In the genomic region with DNA sequence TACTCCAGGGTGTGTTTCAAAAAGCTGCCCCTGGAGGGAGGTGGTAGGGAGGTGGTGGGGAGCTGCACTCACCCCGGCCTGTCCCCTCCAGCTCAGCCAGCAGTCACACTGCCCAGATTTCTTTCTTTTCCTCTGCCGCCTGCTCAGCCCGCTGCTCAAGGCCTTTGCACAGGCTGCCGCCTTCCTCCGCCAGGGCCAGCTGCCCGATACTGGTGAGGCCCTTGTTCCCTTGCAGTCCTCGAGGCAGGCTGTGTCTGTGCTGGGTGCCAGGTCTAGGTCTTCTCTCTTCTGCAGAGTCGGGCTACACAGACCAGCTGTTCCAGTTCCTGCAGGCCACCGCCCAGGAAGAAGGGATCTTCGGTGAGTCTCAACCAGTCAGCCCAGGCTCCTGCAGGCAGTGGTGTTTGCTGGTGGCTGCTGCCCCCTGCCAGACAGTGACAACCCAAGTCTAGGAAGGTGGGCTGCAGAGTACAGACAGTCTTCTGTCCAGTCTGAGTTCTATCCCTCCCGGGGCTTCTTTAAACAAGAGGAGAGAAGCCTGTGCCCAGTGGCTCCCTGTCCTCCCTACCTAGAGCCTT, we compare ENCODE assay signal across 8 cellular contexts. TPM values are rescaled to one million over a fixed set of nuclear protein-coding genes. Genes with fewer than 3 reads are reported as not detected.
DNase-seq lines count a peak whose midpoint lies in the region; ATAC-seq and TF ChIP-seq lines count a peak whose summit lies in the region.
"Not testable (repeated sequence)": the region's sequence is repeated elsewhere in the genome, so short reads cannot be mapped to it uniquely, and the experiment has no call there.

No MANE protein-coding gene starts in this region.

- H3K27ac ChIP-seq in CD4-positive, alpha-beta T cell (ENCODE audit: low read depth, low read length); HCT116 (ENCODE audit: low read depth, low read length); SK-N-SH (ENCODE audit: low read depth in 2 of 2, low read length in 1 of 2); right lobe of liver: not testable (repeated sequence)

- RAD21 ChIA-PET in HCT116 (lab: Charles Lee; ENCODE audit: low non-redundant PET in 1 of 2, low total read pairs in 2 of 2, uncharacterized antibody in 2 of 2, unreplicated experiment in 2 of 2) = not testable (repeated sequence)

- not testable (repeated sequence) for H3K36me3 ChIP-seq in HCT116 (ENCODE audit: control insufficient read depth in 1 of 2, insufficient read depth in 2 of 2, low read length in 2 of 2); SK-N-SH (replicated peaks in 1 of 2; ENCODE audit: control insufficient read depth in 1 of 2, insufficient read depth in 2 of 2, low read length in 1 of 2); right lobe of liver

- not testable (repeated sequence) for H3K36me3 Mint-ChIP-seq in CD4-positive, alpha-beta T cell (ENCODE audit: low read depth); activated naive CD4-positive, alpha-beta T cell treated with anti-CD3 and anti-CD28 coated beads, Interleukin-2, amount 10 ng/mL, durations not matched to agents 7 days and 5 days; type B pancreatic cell

- not testable (repeated sequence) for H3K4me1 ChIP-seq in HCT116 (ENCODE audit: control insufficient read depth in 1 of 2, insufficient read depth in 2 of 2, low read length in 2 of 2); SK-N-SH (ENCODE audit: control insufficient read depth in 1 of 2, insufficient read depth in 2 of 2, low read depth in 1 of 2, low read length in 1 of 2); right lobe of liver

- H3K4me3 Mint-ChIP-seq in CD4-positive, alpha-beta T cell; activated naive CD4-positive, alpha-beta T cell treated with anti-CD3 and anti-CD28 coated beads, Interleukin-2, amount 10 ng/mL, durations not matched to agents 7 days and 5 days; type B pancreatic cell: not testable (repeated sequence)

- DNase-seq in CD4-positive, alpha-beta T cell; HCT116 (ENCODE audit: low read depth, low spot score); left cardiac atrium; right lobe of liver; type B pancreatic cell (ENCODE audit: extremely low spot score, unreplicated experiment): not testable (repeated sequence)
- DNase-seq in NCI-H524 treated with DMSO at 0.1 percent for 48 hours (lab: John Stamatoyannopoulos, UW) = peak; percentile 6
- peak; percentile 17 for DNase-seq in SK-N-SH
- peak; percentile 33 for DNase-seq in activated naive CD4-positive, alpha-beta T cell treated with anti-CD3 and anti-CD28 coated beads, Interleukin-2, amount 10 ng/mL, durations not matched to agents 7 days and 5 days

- H3K9me2 ChIP-seq in HCT116 (ENCODE audit: insufficient read depth); SK-N-SH: not testable (repeated sequence)

- CTCF ChIA-PET in CD4-positive, alpha-beta T cell (lab: Charles Lee); HCT116 (lab: Charles Lee); SK-N-SH (lab: Yijun Ruan, JAX); activated naive CD4-positive, alpha-beta T cell treated with anti-CD3 and anti-CD28 coated beads, Interleukin-2, amount 10 ng/mL, durations not matched to agents 7 days and 5 days (lab: Charles Lee): not testable (repeated sequence)

- TF ChIP-seq EP300 in SK-N-SH (IDR thresholded peaks at IDR 0.05; ENCODE audit: borderline replicate concordance in 1 of 2, low read depth in 1 of 2, low read length in 1 of 2) = not testable (repeated sequence)

- TF ChIP-seq POLR2A in HCT116 (IDR thresholded peaks at IDR 0.05; ENCODE audit: borderline replicate concordance, extremely low read depth, insufficient read depth, insufficient read length); right lobe of liver (IDR thresholded peaks at IDR 0.05): not testable (repeated sequence)

- H3K4me3 ChIP-seq in HCT116 (replicated peaks in 1 of 2; ENCODE audit: low read depth in 1 of 2, low read length in 2 of 2); SK-N-SH (ENCODE audit: low read depth in 2 of 2, low read length in 1 of 2); right lobe of liver: not testable (repeated sequence)

- H3K9me3 ChIP-seq in CD4-positive, alpha-beta T cell (ENCODE audit: control insufficient read depth, low read length); HCT116 (ENCODE audit: control insufficient read depth in 1 of 2, insufficient read depth in 1 of 2, low read depth in 1 of 2, low read length in 2 of 2); SK-N-SH; right lobe of liver: not testable (repeated sequence)

- TF ChIP-seq RAD21 in HCT116 (IDR thresholded peaks at IDR 0.05; ENCODE audit: low read depth) = 0 out of 2 replicates have a peak, but pooled peaks have one; percentile 11
- peak; percentile 35 for TF ChIP-seq RAD21 in SK-N-SH (IDR thresholded peaks at IDR 0.05; ENCODE audit: low read length)

- not testable (repeated sequence) for H3F3A ChIP-seq in SK-N-SH (replicated peaks; ENCODE audit: insufficient read depth)

- not testable (repeated sequence) for BruUV-seq in HCT116 (replicated peaks; lab: Mats Ljungman, UMichigan)

- not testable (repeated sequence) for H3K9me3 Mint-ChIP-seq in CD4-positive, alpha-beta T cell; activated naive CD4-positive, alpha-beta T cell treated with anti-CD3 and anti-CD28 coated beads, Interleukin-2, amount 10 ng/mL, durations not matched to agents 7 days and 5 days; type B pancreatic cell

- H3K27me3 Mint-ChIP-seq in CD4-positive, alpha-beta T cell; activated naive CD4-positive, alpha-beta T cell treated with anti-CD3 and anti-CD28 coated beads, Interleukin-2, amount 10 ng/mL, durations not matched to agents 7 days and 5 days; type B pancreatic cell: not testable (repeated sequence)

- not testable (repeated sequence) for H3K9ac ChIP-seq in HCT116 (ENCODE audit: low read length); SK-N-SH

- WGBS in SK-N-SH (ENCODE audit: low lambda C conversion rate) = 61% methylated on average over 3 of the region's 11 CpGs
- no CpG with 5 or more reads among the region's 11 CpGs for WGBS in right lobe of liver (ENCODE audit: insufficient coverage, low coverage, low lambda C conversion rate, missing lambda C conversion rate)

- not testable (repeated sequence) for H3K79me2 ChIP-seq in HCT116 (ENCODE audit: insufficient read depth, low read length); SK-N-SH (ENCODE audit: insufficient read depth)

- intact Hi-C loops in CD4-positive, alpha-beta T cell (cut with DNase I, micrococcal nuclease); HCT116 (cut with micrococcal nuclease); left cardiac atrium (cut with DNase I); right lobe of liver (cut with DNase I): not testable (repeated sequence)

- POLR2A ChIA-PET in CD4-positive, alpha-beta T cell (lab: Charles Lee); HCT116 (lab: Charles Lee); SK-N-SH (lab: Yijun Ruan, JAX): not testable (repeated sequence)

- H3K4me1 Mint-ChIP-seq in CD4-positive, alpha-beta T cell (ENCODE audit: low read depth); activated naive CD4-positive, alpha-beta T cell treated with anti-CD3 and anti-CD28 coated beads, Interleukin-2, amount 10 ng/mL, durations not matched to agents 7 days and 5 days; type B pancreatic cell (ENCODE audit: unreplicated experiment): not testable (repeated sequence)

- ATAC-seq in CD4-positive, alpha-beta T cell (ENCODE audit: poor library complexity) = peak; percentile 24
- ATAC-seq in HCT116 (0 out of 2 replicates have a peak, but pooled peaks have one; percentile 11), left cardiac atrium (peak; percentile 17 to 22), right lobe of liver (peak in 3 of 4 donors; percentile 13 to 19 (median 16))

- not testable (repeated sequence) for H2AFZ ChIP-seq in HCT116 (ENCODE audit: low read depth, low read length, poor library complexity, severe bottlenecking); SK-N-SH (ENCODE audit: low read depth)

- not testable (repeated sequence) for H3K4me2 ChIP-seq in HCT116 (ENCODE audit: low read length); SK-N-SH

- H3K27ac Mint-ChIP-seq in CD4-positive, alpha-beta T cell; activated naive CD4-positive, alpha-beta T cell treated with anti-CD3 and anti-CD28 coated beads, Interleukin-2, amount 10 ng/mL, durations not matched to agents 7 days and 5 days; type B pancreatic cell: not testable (repeated sequence)

- H4K20me1 ChIP-seq in HCT116 (ENCODE audit: insufficient read depth); SK-N-SH (ENCODE audit: insufficient read depth): not testable (repeated sequence)

- not testable (repeated sequence) for TF ChIP-seq CTCF in CD4-positive, alpha-beta T cell (IDR thresholded peaks at IDR 0.05); HCT116 (IDR thresholded peaks at IDR 0.05 in 2 of 3, conservative IDR thresholded peaks at IDR 0.05 in 1 of 3; ENCODE audit: borderline replicate concordance in 1 of 3, insufficient read depth in 1 of 3, low read depth in 2 of 3, low read length in 2 of 3); SK-N-SH (IDR thresholded peaks at IDR 0.05); right lobe of liver (IDR thresholded peaks at IDR 0.05)
- TF ChIP-seq CTCF in type B pancreatic cell (conservative IDR thresholded peaks at IDR 0.05) = peak; percentile 34

- not testable (repeated sequence) for H3K27me3 ChIP-seq in CD4-positive, alpha-beta T cell (ENCODE audit: control insufficient read depth, insufficient read depth, low read length); HCT116 (ENCODE audit: insufficient read depth, low read length); SK-N-SH (ENCODE audit: insufficient read depth); right lobe of liver

RNA-seq across cellular contexts. Expression of a gene that starts 12.5 kb away (rescaled TPM):
- 10 to 100 TPM; 31.0 to 39.3 TPM for total RNA-seq in CD4-positive, alpha-beta T cell
- total RNA-seq in HCT116 (2021; ENCODE audit: unreplicated experiment) = 25.3 TPM
- polyA plus RNA-seq in HCT116 (2012) = 28.9 and 30.7 TPM in 2 replicates
- 13.3 and 13.6 TPM in 2 replicates for polyA plus RNA-seq in SK-N-SH (2012; rRNA removed)
- 7.3 and 10.7 TPM in 2 replicates for polyA plus RNA-seq in SK-N-SH (2012; cell fraction: cytosol; rRNA removed)
- 33.4 and 37.1 TPM in 2 replicates for polyA plus RNA-seq in SK-N-SH (2012; cell fraction: nucleus; rRNA removed)
- 10 to 100 TPM; 23.9 to 25.5 TPM for total RNA-seq in left cardiac atrium
- 1 to 10 TPM; 1.8 to 4.6 (median 3.2) TPM for total RNA-seq in right lobe of liver
- 12.6 and 31.8 TPM in 2 replicates for total RNA-seq in type B pancreatic cell (ENCODE audit: low replicate concordance)

RNA-seq across cellular contexts. Expression of a gene that starts 30.8 kb away (rescaled TPM):
- 10 to 100 TPM; 60.5 to 67.0 TPM for total RNA-seq in CD4-positive, alpha-beta T cell
- 16.5 TPM for total RNA-seq in HCT116 (2021; ENCODE audit: unreplicated experiment)
- polyA plus RNA-seq in HCT116 (2012) = 3.8 and 4.6 TPM in 2 replicates
- 2.9 and 3.0 TPM in 2 replicates for polyA plus RNA-seq in SK-N-SH (2012; rRNA removed)
- 1.3 and 1.4 TPM in 2 replicates for polyA plus RNA-seq in SK-N-SH (2012; cell fraction: cytosol; rRNA removed)
- polyA plus RNA-seq in SK-N-SH (2012; cell fraction: nucleus; rRNA removed) = 12.0 and 14.1 TPM in 2 replicates
- total RNA-seq in left cardiac atrium = 1 to 10 TPM; 5.7 to 9.7 TPM
- total RNA-seq in right lobe of liver = 1 to 10 TPM; 2.8 to 4.8 (median 4.2) TPM
- total RNA-seq in type B pancreatic cell (ENCODE audit: low replicate concordance) = 9.2 and 33.3 TPM in 2 replicates
